Comparison of ENCODE assay signal across 19 cellular contexts in the genomic region with DNA sequence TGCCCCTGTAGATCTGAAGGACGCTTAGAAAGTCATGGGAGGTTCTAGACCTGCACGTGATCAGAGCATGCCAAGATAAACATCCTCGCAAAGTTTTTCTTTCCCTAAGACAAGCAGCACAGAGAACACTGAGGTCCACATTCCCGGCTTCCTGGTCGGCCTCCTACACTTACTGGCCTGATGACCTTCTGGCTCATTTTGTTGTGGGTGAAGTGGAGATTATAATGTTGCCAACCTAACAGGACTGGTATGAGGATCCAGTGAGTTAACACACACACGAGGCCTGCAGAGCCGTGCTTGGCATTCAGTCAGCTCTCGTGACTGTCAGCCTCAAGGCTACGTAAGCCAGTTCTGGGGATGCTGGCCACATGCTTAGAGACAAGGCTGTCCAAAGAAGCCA.
DNase-seq lines count a peak whose midpoint lies in the region; ATAC-seq, FAIRE-seq and TF ChIP-seq lines count a peak whose summit lies in the region.
"Had no signal": no experiment of that assay in that cellular context is flagged by ENCODE, and none has a peak within 500 bp of the region (broad histone marks: within the 10 kb centered on the region; RNA-seq: fewer than 3 reads in every experiment).

No MANE protein-coding gene starts in this region.

- H3K4me1 ChIP-seq in K562 (replicated peaks in 1 of 2; ENCODE audit: control insufficient read depth in 2 of 2, insufficient read depth in 2 of 2, low read length in 2 of 2) (no peaks in the 10 kb centered on the region; a peak in 1 of 5 replicates), neuronal stem cell (ENCODE audit: control insufficient read depth in 2 of 2, insufficient read depth in 1 of 2, low read depth in 1 of 2, low read length in 2 of 2) (peaks cover 0 to 14% of the 10 kb centered on the region in 2 donors)
- H3K4me1 ChIP-seq: SJSA1 had no signal

- H3K27ac ChIP-seq in C4-2B (0 out of 2 replicates have a peak overlapping the region, but pooled peaks have one; percentile 27), K562 (ENCODE audit: extremely low read depth, low read depth, low read length) (no peak overlapping the region), neuronal stem cell (replicated peaks; ENCODE audit: low read length) (no peak overlapping the region)
- H3K27ac ChIP-seq: coronary artery, SJSA1 had no signal

- no peak overlapping the region for H2BK12ac ChIP-seq in neuronal stem cell (ENCODE audit: low read length)

- peak overlapping the region; percentile 55 for H3K18ac ChIP-seq in neuronal stem cell (ENCODE audit: low read length)

- in situ Hi-C loops in K562 (cut with MboI), result no loop called here

- H2BK120ac ChIP-seq in neuronal stem cell (ENCODE audit: low read depth, low read length), result no peak overlapping the region

- no peak for FAIRE-seq in K562 (lab: Jason Lieb, UNC)
- FAIRE-seq in frontal cortex (lab: Jason Lieb, UNC), result no peak
- FAIRE-seq: astrocyte, endothelial cell of umbilical vein had no signal

- TF ChIP-seq CTCF in C4-2B (conservative IDR thresholded peaks at IDR 0.05) (no peak), K562 (IDR thresholded peaks at IDR 0.05 in 2 of 3, conservative IDR thresholded peaks at IDR 0.05 in 1 of 3; ENCODE audit: insufficient read depth in 2 of 3, low read depth in 1 of 3, low read length in 3 of 3) (no peak)

- H3K14ac ChIP-seq in neuronal stem cell (ENCODE audit: low read length), result no peak overlapping the region

- no peak overlapping the region for H2AK5ac ChIP-seq in neuronal stem cell (ENCODE audit: low read depth, low read length)

- TF ChIP-seq EP300 in K562 (IDR thresholded peaks at IDR 0.05; ENCODE audit: low read length), result no peak

- CTCF ChIA-PET in K562 (lab: Yijun Ruan, JAX; ENCODE audit: low intra/inter-chr PET ratio), result no interaction called here

- H3K79me2 ChIP-seq in K562 (ENCODE audit: control insufficient read depth, insufficient read depth, low read length), result no peaks in the 10 kb centered on the region

- no peak for TF ChIP-seq POLR2A in K562 (conservative IDR thresholded peaks at IDR 0.05)

- no peak overlapping the region for H2BK15ac ChIP-seq in neuronal stem cell (ENCODE audit: low read length)

- H3K23ac ChIP-seq in neuronal stem cell (ENCODE audit: low read depth, low read length, poor library complexity), result no peak overlapping the region

- H3K4me2 ChIP-seq in K562 (ENCODE audit: insufficient read depth, low read length) (no peak overlapping the region), neuronal stem cell (ENCODE audit: insufficient read depth, low read length, poor library complexity, severe bottlenecking) (no peak overlapping the region)

- no peak overlapping the region for H4K91ac ChIP-seq in neuronal stem cell (ENCODE audit: low read depth, low read length, poor library complexity)

- 0 out of 5 replicates have a peak, but pooled peaks cover 0 to 5% of the 10 kb centered on the region in 2 experiments for H3K27me3 ChIP-seq in K562 (ENCODE audit: control insufficient read depth in 2 of 2, insufficient read depth in 2 of 2, low read length in 2 of 2)
- peaks cover 0 to 10% (median 0%) of the 10 kb centered on the region in 3 experiments for H3K27me3 ChIP-seq in neuronal stem cell (ENCODE audit: control insufficient read depth in 3 of 3, insufficient read depth in 3 of 3, low read depth in 1 of 3, low read length in 3 of 3)

- DNase-seq in GM04503 (ENCODE audit: low read depth), result peak; percentile 1
- DNase-seq in K562 (ENCODE audit: extremely low read depth in 1 of 4, low spot score in 3 of 4), result no peak
- DNase-seq in neuronal stem cell (ENCODE audit: low spot score), result no peak
- DNase-seq in frontal cortex (ENCODE audit: low spot score in 2 of 2), result no peak
- DNase-seq in NCI-H524 treated with DMSO at 0.1 percent for 48 hours (lab: John Stamatoyannopoulos, UW), result no peak
- DNase-seq: activated CD4-positive, alpha-beta T cell treated with anti-CD3 and anti-CD28 coated beads for 4 hours; activated naive CD4-positive, alpha-beta T cell; DMS79 treated with DMSO at 0.1 percent for 48 hours; NCI-H1105; NCI-H2171 treated with DMSO at 0.1 percent for 48 hours; nephron progenitor cell; retina; T-helper 9 cell had no signal

- TF ChIP-seq RAD21 in K562 (CRISPR knock-in tag; conservative IDR thresholded peaks at IDR 0.05 in 1 of 2, IDR thresholded peaks at IDR 0.05 in 1 of 2), result no peak

- BruUV-seq in K562 (replicated peaks; lab: Mats Ljungman, UMichigan), result no TSS peak

- intact Hi-C loops in K562 (cut with micrococcal nuclease), result no loop called here

- POLR2A ChIA-PET in K562 (lab: Yijun Ruan, JAX), result no interaction called here

- H3K4ac ChIP-seq in neuronal stem cell (ENCODE audit: low read length), result no peak overlapping the region

- no peak overlapping the region for H2BK5ac ChIP-seq in neuronal stem cell (ENCODE audit: low read length)

- H3K36me3 ChIP-seq in K562 (ENCODE audit: control insufficient read depth, insufficient read depth, low read length) (no peaks in the 10 kb centered on the region), neuronal stem cell (replicated peaks in 1 of 2; ENCODE audit: control insufficient read depth in 2 of 2, insufficient read depth in 2 of 2, low read length in 2 of 2) (no peaks in the 10 kb centered on the region)
- H3K36me3 ChIP-seq: SJSA1 had no signal

- H2AFZ ChIP-seq in K562 (ENCODE audit: low read depth, low read length) (no peak overlapping the region), neuronal stem cell (ENCODE audit: low read length) (no peak overlapping the region)

- under 1% methylated on average over 9 of the region's 9 CpGs for WGBS in K562 (ENCODE audit: insufficient coverage, low coverage, missing lambda C conversion rate)
- no CpG with 5 or more reads among the region's 9 CpGs for WGBS in neuronal stem cell (ENCODE audit: extremely low coverage in 2 of 2, insufficient read length in 2 of 2, insufficient replicate concordance in 1 of 2), 2 donors

- no peaks in the 10 kb centered on the region for H4K20me1 ChIP-seq in K562 (replicated peaks; ENCODE audit: control insufficient read depth, insufficient read depth, low read length)

- H3K9ac ChIP-seq in K562 (ENCODE audit: insufficient read depth in 1 of 2, low read depth in 2 of 2, low read length in 2 of 2), result no peak overlapping the region
- H3K9ac ChIP-seq in neuronal stem cell (ENCODE audit: low read depth, low read length, poor library complexity), result no peak overlapping the region

- no peaks in the 10 kb centered on the region for H3K79me1 ChIP-seq in neuronal stem cell (ENCODE audit: low read depth, low read length)

- H3K9me3 ChIP-seq in K562 (replicated peaks; ENCODE audit: control insufficient read depth, insufficient read depth, low read depth, low read length) (no peaks in the 10 kb centered on the region), neuronal stem cell (replicated peaks in 1 of 2; ENCODE audit: control insufficient read depth in 2 of 2, insufficient read depth in 1 of 2, low read depth in 1 of 2, low read length in 2 of 2) (no peaks in the 10 kb centered on the region)

- no peak overlapping the region for H4K8ac ChIP-seq in neuronal stem cell (ENCODE audit: low read depth, low read length)

- no peaks in the 10 kb centered on the region for H3K9me1 ChIP-seq in K562 (ENCODE audit: control insufficient read depth, insufficient read depth, low read length)

- H3K4me3 ChIP-seq in K562, result no peak overlapping the region
- no peak overlapping the region for H3K4me3 ChIP-seq in neuronal stem cell (ENCODE audit: low read length in 2 of 2)
- H3K4me3 ChIP-seq: coronary artery, SJSA1 had no signal

- ATAC-seq in K562, result no peak; the same call in 2 of the 3 replicates
- ATAC-seq in GM19023 (IDR thresholded peaks at IDR 0.05; ENCODE audit: unreplicated experiment), result no peak

TF ChIP-seq in K562, 482 proteins besides CTCF, POLR2A, EP300 and RAD21:
- TF ChIP-seq, protein P1, sequence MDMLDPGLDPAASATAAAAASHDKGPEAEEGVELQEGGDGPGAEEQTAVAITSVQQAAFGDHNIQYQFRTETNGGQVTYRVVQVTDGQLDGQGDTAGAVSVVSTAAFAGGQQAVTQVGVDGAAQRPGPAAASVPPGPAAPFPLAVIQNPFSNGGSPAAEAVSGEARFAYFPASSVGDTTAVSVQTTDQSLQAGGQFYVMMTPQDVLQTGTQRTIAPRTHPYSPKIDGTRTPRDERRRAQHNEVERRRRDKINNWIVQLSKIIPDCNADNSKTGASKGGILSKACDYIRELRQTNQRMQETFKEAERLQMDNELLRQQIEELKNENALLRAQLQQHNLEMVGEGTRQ (CRISPR knock-in tag; IDR thresholded peaks at IDR 0.05), result 0 out of 2 replicates have a peak, but pooled peaks have one; percentile 5
- TF ChIP-seq CAMTA2 (CRISPR knock-in tag; conservative IDR thresholded peaks at IDR 0.05), result no peak
